Comparison of ENCODE assay signal across 15 cellular contexts in genomic region chr2:217861334-217861877, GRCh38.
"Had no signal": no experiment of that assay in that cellular context is flagged by ENCODE, and none has a peak within 500 bp of the region (broad histone marks: within the 10 kb centered on the region; RNA-seq: fewer than 3 reads in every experiment).

No MANE protein-coding gene starts in this region.

- H3K27me3 ChIP-seq: pancreas, upper lobe of right lung had no signal

- DNase-seq: activated CD4-positive, alpha-beta T cell treated with anti-CD3 and anti-CD28 coated beads for 1 hour; activated CD4-positive, alpha-beta T cell treated with anti-CD3 and anti-CD28 coated beads, Interleukin-2, amount 50 U/mL, for 4 hours; activated gamma-delta T cell; cerebellar nuclear complex; effector CD8-positive, alpha-beta T cell; hippocampal formation; left colon; mammary epithelial cell; pancreas; stimulated activated naive CD8-positive, alpha-beta T cell treated with anti-CD3 and anti-CD28 coated beads, Interleukin-15, Interleukin-2, amounts not matched to agents 100 U/mL and 50 U/mL, for 24 hours; upper lobe of right lung; WERI-Rb-1 had no signal

- H3K4me3 Mint-ChIP-seq: activated naive CD4-positive, alpha-beta T cell treated with anti-CD3 and anti-CD28 coated beads, Interleukin-2, amount 50 U/mL, for 24 hours; dendritic cell treated with granulocyte-macrophage colony-stimulating factor and Interleukin-4, amounts not matched to agents 40 ng/mL and 50 ng/mL, for 4 days had no signal

- H3K4me3 ChIP-seq: pancreas, upper lobe of right lung had no signal

- H3K9me3 Mint-ChIP-seq: activated naive CD4-positive, alpha-beta T cell treated with anti-CD3 and anti-CD28 coated beads, Interleukin-2, amount 50 U/mL, for 24 hours; dendritic cell treated with granulocyte-macrophage colony-stimulating factor and Interleukin-4, amounts not matched to agents 40 ng/mL and 50 ng/mL, for 4 days had no signal

- H3K36me3 Mint-ChIP-seq: activated naive CD4-positive, alpha-beta T cell treated with anti-CD3 and anti-CD28 coated beads, Interleukin-2, amount 50 U/mL, for 24 hours had no signal

- H3K4me1 ChIP-seq: pancreas had no signal

- ATAC-seq: esophagus mucosa; left colon; pancreas; stimulated activated naive CD8-positive, alpha-beta T cell treated with anti-CD3 and anti-CD28 coated beads, Interleukin-15, Interleukin-2, amounts not matched to agents 100 U/mL and 50 U/mL, for 24 hours; upper lobe of right lung had no signal

- H3K27ac ChIP-seq: pancreas, upper lobe of right lung, WERI-Rb-1 had no signal

- H3K4me1 Mint-ChIP-seq: activated naive CD4-positive, alpha-beta T cell treated with anti-CD3 and anti-CD28 coated beads, Interleukin-2, amount 50 U/mL, for 24 hours had no signal

- H3K27ac Mint-ChIP-seq: activated naive CD4-positive, alpha-beta T cell treated with anti-CD3 and anti-CD28 coated beads, Interleukin-2, amount 50 U/mL, for 24 hours; dendritic cell treated with granulocyte-macrophage colony-stimulating factor and Interleukin-4, amounts not matched to agents 40 ng/mL and 50 ng/mL, for 4 days had no signal

- H3K9me3 ChIP-seq: pancreas, upper lobe of right lung had no signal

- H3K36me3 ChIP-seq: WERI-Rb-1 had no signal

- H3K27me3 Mint-ChIP-seq: activated naive CD4-positive, alpha-beta T cell treated with anti-CD3 and anti-CD28 coated beads, Interleukin-2, amount 50 U/mL, for 24 hours had no signal
